33 cellular contexts compared by ENCODE assay signal in the genomic region with DNA sequence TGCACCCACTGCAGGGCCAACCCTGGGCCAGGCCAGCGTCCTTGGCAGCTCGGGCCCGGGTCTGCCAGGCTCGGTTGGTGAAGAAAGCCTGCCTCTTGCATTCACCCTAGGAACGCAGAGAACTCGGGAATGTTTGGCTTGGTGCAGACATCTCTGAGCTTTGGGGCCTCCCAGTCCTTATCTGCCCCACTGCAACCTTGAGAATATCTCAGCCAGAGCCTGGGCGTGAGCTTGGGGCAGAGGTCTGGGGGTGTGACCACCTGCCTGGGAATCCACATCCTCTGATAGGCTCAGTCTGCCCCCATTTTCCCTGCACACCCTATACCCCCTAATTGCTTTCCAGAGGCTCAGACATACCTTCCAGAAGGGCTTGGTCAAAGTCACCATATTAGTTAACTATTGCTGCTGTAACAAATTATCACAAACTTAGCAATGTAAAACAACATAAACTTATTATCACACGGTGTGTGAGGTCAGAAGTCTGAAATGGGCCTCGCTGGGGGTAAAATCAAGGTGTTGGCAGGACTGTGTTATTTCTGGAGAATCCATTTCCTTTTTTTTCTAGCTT. TPM values are rescaled to one million over a fixed set of nuclear protein-coding genes. Genes with fewer than 3 reads are reported as not detected.
"Had no signal": no experiment of that assay in that cellular context is flagged by ENCODE, and none has a peak within 500 bp of the region (broad histone marks: within the 10 kb centered on the region; RNA-seq: fewer than 3 reads in every experiment).

No MANE protein-coding gene starts in this region.

- H3K36me3 ChIP-seq: ascending aorta, brain microvascular endothelial cell, esophagus squamous epithelium, gastroesophageal sphincter, WERI-Rb-1 had no signal

- ATAC-seq: activated CD4-positive, CD25-positive, alpha-beta regulatory T cell treated with anti-CD3 and anti-CD28 coated beads, Interleukin-2, amount 50 U/mL, for 24 hours; activated naive CD4-positive, alpha-beta T cell treated with anti-CD3 and anti-CD28 coated beads, Interleukin-2, amount 50 U/mL, for 72 hours; activated T-cell treated with anti-CD3 and anti-CD28 coated beads, Interleukin-2, amount 50 U/mL, for 72 hours; gastroesophageal sphincter; T-helper 17 cell had no signal

- H3K4me1 ChIP-seq: ascending aorta, esophagus squamous epithelium, gastroesophageal sphincter had no signal

- FAIRE-seq: bronchial epithelial cell, colon, endometrium, endothelial cell of umbilical vein had no signal

- H3K9me3 Mint-ChIP-seq: activated CD4-positive, alpha-beta memory T cell treated with anti-CD3 and anti-CD28 coated beads, Interleukin-2, amount 10 ng/mL, durations not matched to agents 7 days and 5 days; activated naive CD4-positive, alpha-beta T cell treated with anti-CD3 and anti-CD28 coated beads, Interleukin-2, amount 10 ng/mL, durations not matched to agents 7 days and 5 days; activated naive CD8-positive, alpha-beta T cell treated with anti-CD3 and anti-CD28 coated beads, Interleukin-2, amount 10 ng/mL, durations not matched to agents 7 days and 5 days; activated T-cell treated with anti-CD3 and anti-CD28 coated beads, Interleukin-2, amount 50 U/mL, for 24 hours; T-helper 2 cell treated with Interferon-gamma antibody and Interleukin-4, amounts not matched to agents 5 μg/mL and 100 μg/mL, for 36 hours had no signal

- H3K36me3 Mint-ChIP-seq: activated naive CD4-positive, alpha-beta T cell treated with anti-CD3 and anti-CD28 coated beads, Interleukin-2, amount 10 ng/mL, durations not matched to agents 7 days and 5 days; activated naive CD8-positive, alpha-beta T cell treated with anti-CD3 and anti-CD28 coated beads, Interleukin-2, amount 10 ng/mL, durations not matched to agents 7 days and 5 days had no signal

- H3K4me1 Mint-ChIP-seq: activated B cell treated with CpG ODN at 0.5 μM for 24 hours; activated CD4-positive, alpha-beta memory T cell treated with anti-CD3 and anti-CD28 coated beads, Interleukin-2, amount 10 ng/mL, durations not matched to agents 7 days and 5 days; activated naive CD4-positive, alpha-beta T cell treated with anti-CD3 and anti-CD28 coated beads, Interleukin-2, amount 10 ng/mL, durations not matched to agents 7 days and 5 days; activated naive CD8-positive, alpha-beta T cell treated with anti-CD3 and anti-CD28 coated beads, Interleukin-2, amount 10 ng/mL, durations not matched to agents 7 days and 5 days; central memory CD8-positive, alpha-beta T cell had no signal

- H3K27me3 ChIP-seq: ascending aorta had no signal

- H3K4me3 Mint-ChIP-seq: activated B cell treated with CpG ODN at 0.5 μM for 24 hours; activated CD4-positive, alpha-beta memory T cell treated with anti-CD3 and anti-CD28 coated beads, Interleukin-2, amount 10 ng/mL, durations not matched to agents 7 days and 5 days; activated naive CD4-positive, alpha-beta T cell treated with anti-CD3 and anti-CD28 coated beads, Interleukin-2, amount 10 ng/mL, durations not matched to agents 7 days and 5 days; activated naive CD8-positive, alpha-beta T cell treated with anti-CD3 and anti-CD28 coated beads, Interleukin-2, amount 10 ng/mL, durations not matched to agents 7 days and 5 days; activated T-cell treated with anti-CD3 and anti-CD28 coated beads, Interleukin-2, amount 50 U/mL, for 24 hours; activated T-cell treated with anti-CD3 and anti-CD28 coated beads, Interleukin-2, amount 50 U/mL, for 72 hours; central memory CD8-positive, alpha-beta T cell; T-helper 17 cell; T-helper 2 cell treated with Interferon-gamma antibody and Interleukin-4, amounts not matched to agents 5 μg/mL and 100 μg/mL, for 36 hours had no signal

- H3K4me3 ChIP-seq: ascending aorta, esophagus squamous epithelium, gastroesophageal sphincter had no signal

- H3K27ac Mint-ChIP-seq: activated B cell treated with CpG ODN at 0.5 μM for 24 hours; activated CD4-positive, alpha-beta memory T cell treated with anti-CD3 and anti-CD28 coated beads, Interleukin-2, amount 10 ng/mL, durations not matched to agents 7 days and 5 days; activated naive CD4-positive, alpha-beta T cell treated with anti-CD3 and anti-CD28 coated beads, Interleukin-2, amount 10 ng/mL, durations not matched to agents 7 days and 5 days; activated naive CD4-positive, alpha-beta T cell treated with anti-CD3 and anti-CD28 coated beads, Interleukin-2, amount 50 U/mL, for 72 hours; activated naive CD8-positive, alpha-beta T cell treated with anti-CD3 and anti-CD28 coated beads, Interleukin-2, amount 10 ng/mL, durations not matched to agents 7 days and 5 days; activated T-cell treated with anti-CD3 and anti-CD28 coated beads, Interleukin-2, amount 50 U/mL, for 24 hours; activated T-cell treated with anti-CD3 and anti-CD28 coated beads, Interleukin-2, amount 50 U/mL, for 72 hours; T-helper 17 cell; T-helper 2 cell treated with Interferon-gamma antibody and Interleukin-4, amounts not matched to agents 5 μg/mL and 100 μg/mL, for 36 hours had no signal

- DNase-seq: activated B cell treated with CpG ODN at 0.5 μM for 24 hours; activated CD4-positive, alpha-beta memory T cell treated with anti-CD3 and anti-CD28 coated beads, Interleukin-2, amount 10 ng/mL, durations not matched to agents 7 days and 5 days; activated CD4-positive, alpha-beta T cell treated with anti-CD3 and anti-CD28 coated beads for 48 hours; activated CD4-positive, alpha-beta T cell treated with anti-CD3 and anti-CD28 coated beads, Interleukin-2, amount 50 U/mL, for 4 hours; activated CD8-positive, alpha-beta memory T cell treated with anti-CD3 and anti-CD28 coated beads, Interleukin-2, amount 50 U/mL, for 48 hours; activated gamma-delta T cell; activated naive CD4-positive, alpha-beta T cell; activated naive CD4-positive, alpha-beta T cell treated with anti-CD3 and anti-CD28 coated beads, Interleukin-2, amount 10 ng/mL, durations not matched to agents 7 days and 5 days; activated naive CD8-positive, alpha-beta T cell treated with anti-CD3 and anti-CD28 coated beads, Interleukin-2, amount 10 ng/mL, durations not matched to agents 7 days and 5 days; activated T-cell treated with anti-CD3 and anti-CD28 coated beads for 4 hours; activated T-cell treated with anti-CD3 and anti-CD28 coated beads, Interleukin-2, amount 50 U/mL, for 24 hours; activated T-cell treated with anti-CD3 and anti-CD28 coated beads, Interleukin-2, amount 50 U/mL, for 72 hours; brain microvascular endothelial cell; cortex of kidney; dermis blood vessel endothelial cell; effector CD8-positive, alpha-beta T cell; esophagus squamous epithelium; foreskin melanocyte; T-helper 1 cell; T-helper 17 cell; T1000; WERI-Rb-1 had no signal

- H3K9me3 ChIP-seq: ascending aorta, esophagus squamous epithelium had no signal

- H3K27ac ChIP-seq: ascending aorta, brain microvascular endothelial cell, epithelial cell of prostate, esophagus squamous epithelium, gastroesophageal sphincter, WERI-Rb-1 had no signal

RNA-seq across cellular contexts. Expression of gene ZNF423, which starts 30.7 kb away (rescaled TPM):
- total RNA-seq: activated B cell treated with CpG ODN at 0.5 μM for 24 hours; activated CD4-positive, alpha-beta memory T cell treated with anti-CD3 and anti-CD28 coated beads, Interleukin-2, amount 10 ng/mL, durations not matched to agents 7 days and 5 days; activated T-cell treated with anti-CD3 and anti-CD28 coated beads, Interleukin-2, amount 50 U/mL, for 72 hours; T-helper 17 cell had no signal
